8 cellular contexts compared by ENCODE assay signal in genomic region chr14:57389646-57390036, GRCh38. TPM values are rescaled to one million over a fixed set of nuclear protein-coding genes. Genes with fewer than 3 reads are reported as not detected.
DNase-seq lines count a peak whose midpoint lies in the region; ATAC-seq and TF ChIP-seq lines count a peak whose summit lies in the region.

No MANE protein-coding gene starts in this region.

- H3K9me3 ChIP-seq in hepatocyte (ENCODE audit: low read depth), result no peaks in the 10 kb centered on the region
- no peaks in the 10 kb centered on the region for H3K9me3 ChIP-seq in smooth muscle cell (replicated peaks; ENCODE audit: low read depth)

- POLR2A ChIA-PET in activated CD8-positive, alpha-beta T cell treated with anti-CD3 and anti-CD28 coated beads for 36 hours (lab: Charles Lee), result interaction anchor here (0.7 to 1.9 kb wide), 4 partner anchors 8 to 855 kb away, joined by 3 to 10 read pairs (median 4); partner anchors contain the start of genes AP5M1, EXOC5 and PSMA3

- peak overlapping the region; percentile 92 for H3K27ac Mint-ChIP-seq in activated CD8-positive, alpha-beta T cell treated with anti-CD3 and anti-CD28 coated beads for 36 hours

- intact Hi-C loops in activated CD8-positive, alpha-beta T cell treated with anti-CD3 and anti-CD28 coated beads for 36 hours (cut with micrococcal nuclease), result no loop called here

- H3K4me3 ChIP-seq in GM12864 (ENCODE audit: low read depth, low read length) (peak overlapping the region; percentile 65), hepatocyte (peak overlapping the region; percentile 72), smooth muscle cell (peak overlapping the region; percentile 92)

- H4K20me1 ChIP-seq in hepatocyte (ENCODE audit: insufficient read depth, poor library complexity, severe bottlenecking) (peaks cover 30% of the 10 kb centered on the region), smooth muscle cell (ENCODE audit: low read depth) (peaks cover 35% of the 10 kb centered on the region)

- H3K4me2 ChIP-seq in hepatocyte, result peak overlapping the region; percentile 84
- peak overlapping the region; percentile 99 for H3K4me2 ChIP-seq in smooth muscle cell

- H3F3A ChIP-seq in smooth muscle cell (ENCODE audit: low read depth), result no peaks in the 10 kb centered on the region

- CTCF ChIA-PET in activated CD8-positive, alpha-beta T cell treated with anti-CD3 and anti-CD28 coated beads for 36 hours (lab: Charles Lee), result interaction anchor here (1.0 to 2.8 kb wide), 3 partner anchors 9 to 121 kb away, joined by 4 to 10 read pairs (median 5); partner anchors contain the start of genes AP5M1 and EXOC5

- peaks cover 20% of the 10 kb centered on the region for H3K4me1 ChIP-seq in hepatocyte (ENCODE audit: insufficient read depth)
- H3K4me1 ChIP-seq in smooth muscle cell (ENCODE audit: low read depth), result peaks cover 27% of the 10 kb centered on the region

- no peaks in the 10 kb centered on the region for H3K9me3 Mint-ChIP-seq in activated CD8-positive, alpha-beta T cell treated with anti-CD3 and anti-CD28 coated beads for 36 hours

- peaks cover 38% of the 10 kb centered on the region for H3K4me1 Mint-ChIP-seq in activated CD8-positive, alpha-beta T cell treated with anti-CD3 and anti-CD28 coated beads for 36 hours (ENCODE audit: low read depth)

- H3K9ac ChIP-seq in smooth muscle cell (ENCODE audit: low read depth), result no peak overlapping the region

- peaks cover 19% of the 10 kb centered on the region for H3K36me3 Mint-ChIP-seq in activated CD8-positive, alpha-beta T cell treated with anti-CD3 and anti-CD28 coated beads for 36 hours (ENCODE audit: low read depth)

- H3K4me3 Mint-ChIP-seq in activated CD8-positive, alpha-beta T cell treated with anti-CD3 and anti-CD28 coated beads for 36 hours, result peak overlapping the region; percentile 82

- TF ChIP-seq CTCF in GM12864 (IDR thresholded peaks at IDR 0.05; ENCODE audit: low read depth, low read length, missing control alignments), result no peak
- no peak for TF ChIP-seq CTCF in activated CD8-positive, alpha-beta T cell treated with anti-CD3 and anti-CD28 coated beads for 36 hours (IDR thresholded peaks at IDR 0.05)
- no peak for TF ChIP-seq CTCF in hepatocyte (IDR thresholded peaks at IDR 0.05; ENCODE audit: poor library complexity)
- no peak for TF ChIP-seq CTCF in smooth muscle cell (IDR thresholded peaks at IDR 0.05; ENCODE audit: borderline replicate concordance, insufficient read depth, poor library complexity, severe bottlenecking)

- peak; percentile 0 for ATAC-seq in HG03108 (IDR thresholded peaks at IDR 0.05; ENCODE audit: unreplicated experiment)
- ATAC-seq in activated CD8-positive, alpha-beta T cell treated with anti-CD3 and anti-CD28 coated beads for 36 hours, result no peak
- no peak for ATAC-seq in GM19328 (IDR thresholded peaks at IDR 0.05; ENCODE audit: unreplicated experiment)

- H3K27ac ChIP-seq in hepatocyte (peak overlapping the region; percentile 91), smooth muscle cell (ENCODE audit: low read depth) (no peak overlapping the region)

- WGBS in hepatocyte (ENCODE audit: low lambda C conversion rate, missing lambda C conversion rate), result 31% methylated on average over 5 of the region's 5 CpGs
- 53% methylated on average over 5 of the region's 5 CpGs for WGBS in smooth muscle cell (ENCODE audit: low lambda C conversion rate)

- H2AFZ ChIP-seq in hepatocyte (peak overlapping the region; percentile 86), smooth muscle cell (ENCODE audit: low read depth) (peak overlapping the region; percentile 97)

- H3K36me3 ChIP-seq in hepatocyte (replicated peaks; ENCODE audit: insufficient read depth, low read depth), result no peaks in the 10 kb centered on the region
- H3K36me3 ChIP-seq in smooth muscle cell (ENCODE audit: low read depth), result no peaks in the 10 kb centered on the region

- H3K9me2 ChIP-seq in hepatocyte (replicated peaks; ENCODE audit: insufficient read depth), result no peaks in the 10 kb centered on the region

- peaks cover 38% of the 10 kb centered on the region for H3K79me2 ChIP-seq in hepatocyte
- H3K79me2 ChIP-seq in smooth muscle cell (ENCODE audit: low read depth), result peaks cover 39% of the 10 kb centered on the region

- no peak for DNase-seq in GM12864 (ENCODE audit: low read depth)
- DNase-seq in activated CD8-positive, alpha-beta T cell treated with anti-CD3 and anti-CD28 coated beads for 36 hours, result peak; percentile 12
- DNase-seq in hepatocyte (ENCODE audit: low spot score), result peak; percentile 17
- no peak for DNase-seq in smooth muscle cell (lab: John Stamatoyannopoulos, UW; ENCODE audit: unreplicated experiment)
- DNase-seq in SW 1271 (lab: John Stamatoyannopoulos, UW), result no peak
- DNase-seq in 8988T, result no peak

- H3K27me3 Mint-ChIP-seq in activated CD8-positive, alpha-beta T cell treated with anti-CD3 and anti-CD28 coated beads for 36 hours, result no peaks in the 10 kb centered on the region

- H3K27me3 ChIP-seq in hepatocyte (no peaks in the 10 kb centered on the region), smooth muscle cell (ENCODE audit: low read depth) (no peaks in the 10 kb centered on the region)

RNA-seq across cellular contexts. Expression of gene NAA30, which starts 0.7 kb away (rescaled TPM):
- 10 to 100 TPM; 13.7 to 14.1 TPM for total RNA-seq in activated CD8-positive, alpha-beta T cell treated with anti-CD3 and anti-CD28 coated beads for 36 hours
- total RNA-seq in hepatocyte (28.4 and 30.2 TPM in 2 replicates), smooth muscle cell (24.0 and 27.2 TPM in 2 replicates)
- polyA plus RNA-seq in hepatocyte (8.9 and 10.6 TPM in 2 replicates), smooth muscle cell (7.4 and 11.0 TPM in 2 replicates)

Comparison
In these comparisons a context has a peak if more than half of its experiments do, and no peak if none do; other contexts are left out.
1. DNase-seq: peak in activated CD8-positive, alpha-beta T cell treated with anti-CD3 and anti-CD28 coated beads for 36 hours (single experiment) and hepatocyte (single experiment); none in GM12864 (single experiment), smooth muscle cell (single experiment), SW 1271 (0 of 2) and 8988T (single experiment).
2. Peak in every context shown above with its lines, with median percentiles within 50 percentile points of each other: H3K4me3 ChIP-seq.